Comparison of ENCODE assay signal across 27 cellular contexts in genomic region chr9:18936094-18936871, GRCh38.
"Had no signal": no experiment of that assay in that cellular context is flagged by ENCODE, and none has a peak within 500 bp of the region (broad histone marks: within the 10 kb centered on the region; RNA-seq: fewer than 3 reads in every experiment).

No MANE protein-coding gene starts in this region.

- H3K27me3 ChIP-seq: colonic mucosa, esophagus muscularis mucosa, foreskin keratinocyte, neutrophil, right atrium auricular region, testis, tibial artery, upper lobe of left lung had no signal

- H3K4me3 ChIP-seq: colonic mucosa, esophagus muscularis mucosa, lower lobe of right lung, right atrium auricular region, smooth muscle cell, testis, tibial artery, upper lobe of left lung had no signal

- H3K9me3 ChIP-seq: colonic mucosa, esophagus muscularis mucosa, lower lobe of right lung, neutrophil, testis, tibial artery, upper lobe of left lung had no signal

- H3K79me2 ChIP-seq: parathyroid adenoma had no signal

- H3K27me3 Mint-ChIP-seq: dendritic cell treated with granulocyte-macrophage colony-stimulating factor and Interleukin-4, amounts not matched to agents 40 ng/mL and 50 ng/mL, for 4 days; progenitor cell of endocrine pancreas had no signal

- ATAC-seq: left ventricle myocardium superior, lower lobe of right lung, natural killer cell, sciatic nerve had no signal

- H3K4me3 Mint-ChIP-seq: dendritic cell treated with granulocyte-macrophage colony-stimulating factor and Interleukin-4, amounts not matched to agents 40 ng/mL and 50 ng/mL, for 4 days; endodermal cell; immature natural killer cell; natural killer cell had no signal

- H2AFZ ChIP-seq: parathyroid adenoma had no signal

- H3K4me2 ChIP-seq: smooth muscle cell had no signal

- H3K9ac ChIP-seq: parathyroid adenoma had no signal

- H3K36me3 Mint-ChIP-seq: immature natural killer cell, natural killer cell had no signal

- H3K36me3 ChIP-seq: colonic mucosa, esophagus muscularis mucosa, lower lobe of right lung, neutrophil, right atrium auricular region, tibial artery, upper lobe of left lung had no signal

- H3K27ac ChIP-seq: colonic mucosa, esophagus muscularis mucosa, foreskin keratinocyte, lower lobe of right lung, neutrophil, parathyroid adenoma, right atrium auricular region, testis, tibial artery, upper lobe of left lung had no signal

- H3K4me1 ChIP-seq: colonic mucosa, esophagus muscularis mucosa, foreskin keratinocyte, lower lobe of right lung, parathyroid adenoma, right atrium auricular region, testis, tibial artery, upper lobe of left lung had no signal

- H3K27ac Mint-ChIP-seq: dendritic cell treated with granulocyte-macrophage colony-stimulating factor and Interleukin-4, amounts not matched to agents 40 ng/mL and 50 ng/mL, for 4 days; endodermal cell; immature natural killer cell; natural killer cell; progenitor cell of endocrine pancreas had no signal

- H3K9me3 Mint-ChIP-seq: dendritic cell treated with granulocyte-macrophage colony-stimulating factor and Interleukin-4, amounts not matched to agents 40 ng/mL and 50 ng/mL, for 4 days; endodermal cell; natural killer cell had no signal

- H3K4me1 Mint-ChIP-seq: endodermal cell, immature natural killer cell, natural killer cell had no signal

- DNase-seq: colonic mucosa; effector CD8-positive, alpha-beta T cell; endodermal cell; hypothalamus; immature natural killer cell; islet precursor cell; left ventricle myocardium superior; lower lobe of right lung; natural killer cell; stimulated activated CD4-positive, alpha-beta T cell treated with anti-CD3 and anti-CD28 coated beads, Interleukin-12 subunit alpha, Interleukin-12 subunit beta, amount 100 ng/mL, for 4 hours; stimulated activated CD4-positive, alpha-beta T cell treated with anti-CD3 and anti-CD28 coated beads, Interleukin-1b, Interleukin-23, amount 100 ng/mL, for 48 hours; stimulated activated CD4-positive, alpha-beta T cell treated with anti-CD3 and anti-CD28 coated beads, Interleukin-4, amount 100 ng/mL, for 1 hour; stimulated activated CD8-positive, alpha-beta memory T cell treated with anti-CD3 and anti-CD28 coated beads, Interleukin-4, amount 100 ng/mL, for 48 hours; stimulated activated naive CD4-positive, alpha-beta T cell treated with Interleukin-2 at 50 U/mL for 16 hours; substantia nigra; testis; tibial artery; upper lobe of left lung had no signal
